Comparison of ENCODE assay signal across 17 cellular contexts in genomic region chr11:7449841-7450214, GRCh38. TPM values are rescaled to one million over a fixed set of nuclear protein-coding genes. Genes with fewer than 3 reads are reported as not detected.
"Had no signal": no experiment of that assay in that cellular context is flagged by ENCODE, and none has a peak within 500 bp of the region (broad histone marks: within the 10 kb centered on the region; RNA-seq: fewer than 3 reads in every experiment).

No MANE protein-coding gene starts in this region.

- H3K4me2 ChIP-seq: neural progenitor cell had no signal

- DNase-seq: activated CD4-positive, alpha-beta T cell treated with anti-CD3 and anti-CD28 coated beads, Interleukin-2, amount 10 ng/mL, durations not matched to agents 24 days and 14 days; activated CD8-positive, alpha-beta memory T cell treated with anti-CD3 and anti-CD28 coated beads for 24 hours; activated T-cell treated with anti-CD3 and anti-CD28 coated beads for 4 hours; amniotic stem cell; gastrocnemius medialis; heart right ventricle; islet precursor cell; left ventricle myocardium inferior; mesenchymal stem cell; retina had no signal

- H3K4me3 Mint-ChIP-seq: activated CD4-positive, alpha-beta T cell treated with anti-CD3 and anti-CD28 coated beads, Interleukin-2, amount 10 ng/mL, durations not matched to agents 24 days and 14 days; activated naive CD4-positive, alpha-beta T cell treated with anti-CD3 and anti-CD28 coated beads, Interleukin-2, amount 50 U/mL, for 24 hours; activated T-helper 17 cell treated with anti-CD3 and anti-CD28 coated beads, Interleukin-2, amount 50 U/mL, for 72 hours; neural progenitor cell had no signal

- H3K27me3 Mint-ChIP-seq: activated CD4-positive, alpha-beta T cell treated with anti-CD3 and anti-CD28 coated beads, Interleukin-2, amount 10 ng/mL, durations not matched to agents 24 days and 14 days; activated naive CD4-positive, alpha-beta T cell treated with anti-CD3 and anti-CD28 coated beads, Interleukin-2, amount 50 U/mL, for 24 hours had no signal

- H3K27me3 ChIP-seq: gastrocnemius medialis, heart right ventricle, neural progenitor cell had no signal

- H3K4me1 Mint-ChIP-seq: activated CD4-positive, alpha-beta T cell treated with anti-CD3 and anti-CD28 coated beads, Interleukin-2, amount 10 ng/mL, durations not matched to agents 24 days and 14 days; activated naive CD4-positive, alpha-beta T cell treated with anti-CD3 and anti-CD28 coated beads, Interleukin-2, amount 50 U/mL, for 24 hours; activated T-helper 17 cell treated with anti-CD3 and anti-CD28 coated beads, Interleukin-2, amount 50 U/mL, for 72 hours had no signal

- H3K9me3 Mint-ChIP-seq: activated CD4-positive, alpha-beta T cell treated with anti-CD3 and anti-CD28 coated beads, Interleukin-2, amount 10 ng/mL, durations not matched to agents 24 days and 14 days; activated naive CD4-positive, alpha-beta T cell treated with anti-CD3 and anti-CD28 coated beads, Interleukin-2, amount 50 U/mL, for 24 hours; activated T-helper 17 cell treated with anti-CD3 and anti-CD28 coated beads, Interleukin-2, amount 50 U/mL, for 72 hours; neural progenitor cell had no signal

- H2AFZ ChIP-seq: neural progenitor cell had no signal

- H3K9ac ChIP-seq: neural progenitor cell had no signal

- H3K9me3 ChIP-seq: gastrocnemius medialis, heart right ventricle, left ventricle myocardium inferior had no signal

- H3K36me3 ChIP-seq: gastrocnemius medialis, heart right ventricle, left ventricle myocardium inferior, neural progenitor cell had no signal

- H3K4me3 ChIP-seq: gastrocnemius medialis, heart right ventricle, left ventricle myocardium inferior, neural progenitor cell had no signal

- H3K27ac Mint-ChIP-seq: activated CD4-positive, alpha-beta T cell treated with anti-CD3 and anti-CD28 coated beads, Interleukin-2, amount 10 ng/mL, durations not matched to agents 24 days and 14 days; activated naive CD4-positive, alpha-beta T cell treated with anti-CD3 and anti-CD28 coated beads, Interleukin-2, amount 50 U/mL, for 24 hours; activated T-helper 17 cell treated with anti-CD3 and anti-CD28 coated beads, Interleukin-2, amount 50 U/mL, for 72 hours; neural progenitor cell had no signal

- H3K36me3 Mint-ChIP-seq: activated naive CD4-positive, alpha-beta T cell treated with anti-CD3 and anti-CD28 coated beads, Interleukin-2, amount 50 U/mL, for 24 hours; neural progenitor cell had no signal

- FAIRE-seq: small intestine, urothelium cell line had no signal

- ATAC-seq: activated T-helper 17 cell treated with anti-CD3 and anti-CD28 coated beads, Interleukin-2, amount 50 U/mL, for 72 hours; gastrocnemius medialis had no signal

- H3K27ac ChIP-seq: gastrocnemius medialis, heart right ventricle, left ventricle myocardium inferior, neural progenitor cell had no signal

- H3K4me1 ChIP-seq: gastrocnemius medialis had no signal

RNA-seq across cellular contexts. Expression of gene OLFML1, which starts 35.5 kb away (rescaled TPM):
- total RNA-seq: activated CD4-positive, alpha-beta T cell treated with anti-CD3 and anti-CD28 coated beads, Interleukin-2, amount 10 ng/mL, durations not matched to agents 24 days and 14 days; activated T-helper 17 cell treated with anti-CD3 and anti-CD28 coated beads, Interleukin-2, amount 50 U/mL, for 72 hours; myocyte; T-helper 1 cell treated with Interleukin-12 subunit alpha and Interleukin-12 subunit beta and Interleukin-4 antibody, amounts not matched to agents 30 ng/mL and 1 ng/mL, for 36 hours had no signal
